22 cellular contexts compared by ENCODE assay signal in genomic region chr1:22096036-22096435, GRCh38. TPM values are rescaled to one million over a fixed set of nuclear protein-coding genes. Genes with fewer than 3 reads are reported as not detected.
"Had no signal": no experiment of that assay in that cellular context is flagged by ENCODE, and none has a peak within 500 bp of the region (broad histone marks: within the 10 kb centered on the region; RNA-seq: fewer than 3 reads in every experiment).

No MANE protein-coding gene starts in this region.

- H3K4me1 ChIP-seq: pancreas had no signal

- H3K27ac ChIP-seq: foreskin keratinocyte, neutrophil, pancreas, psoas muscle, upper lobe of right lung had no signal

- H3K4me3 ChIP-seq: lung, pancreas, psoas muscle, upper lobe of right lung had no signal

- ATAC-seq: activated CD8-positive, alpha-beta T cell treated with anti-CD3 and anti-CD28 coated beads, Interleukin-2, amount 10 ng/mL, durations not matched to agents 7 days and 5 days; activated naive CD4-positive, alpha-beta T cell treated with anti-CD3 and anti-CD28 coated beads, Interleukin-2, amount 50 U/mL, for 72 hours; activated T-helper 17 cell treated with anti-CD3 and anti-CD28 coated beads, Interleukin-2, amount 50 U/mL, for 72 hours; foreskin keratinocyte; naive thymus-derived CD8-positive, alpha-beta T cell; pancreas; right cardiac atrium; stimulated activated naive CD8-positive, alpha-beta T cell treated with anti-CD3 and anti-CD28 coated beads, Interleukin-15, Interleukin-2, amounts not matched to agents 100 U/mL and 50 U/mL, for 24 hours; upper lobe of right lung had no signal

- DNase-seq: activated CD4-positive, alpha-beta T cell treated with anti-CD3 and anti-CD28 coated beads for 1 hour; activated CD4-positive, alpha-beta T cell treated with anti-CD3 and anti-CD28 coated beads, Interleukin-2, amount 50 U/mL, for 1 hour; activated CD8-positive, alpha-beta T cell treated with anti-CD3 and anti-CD28 coated beads, Interleukin-2, amount 10 ng/mL, durations not matched to agents 7 days and 5 days; cerebellar nuclear complex; cortex of kidney; foreskin keratinocyte; kidney; naive thymus-derived CD8-positive, alpha-beta T cell; pancreas; psoas muscle; right cardiac atrium; stimulated activated CD4-positive, alpha-beta T cell treated with anti-CD3 and anti-CD28 coated beads, Interleukin-12 subunit alpha, Interleukin-12 subunit beta, amount 100 ng/mL, for 4 hours; stimulated activated CD4-positive, alpha-beta T cell treated with anti-CD3 and anti-CD28 coated beads, Interleukin-4, amount 100 ng/mL, for 4 hours; stimulated activated naive CD8-positive, alpha-beta T cell treated with anti-CD3 and anti-CD28 coated beads, Interleukin-15, Interleukin-2, amounts not matched to agents 100 U/mL and 50 U/mL, for 24 hours; upper lobe of right lung had no signal

- H3K27ac Mint-ChIP-seq: activated CD8-positive, alpha-beta T cell treated with anti-CD3 and anti-CD28 coated beads, Interleukin-2, amount 10 ng/mL, durations not matched to agents 7 days and 5 days; activated naive CD4-positive, alpha-beta T cell treated with anti-CD3 and anti-CD28 coated beads, Interleukin-2, amount 50 U/mL, for 72 hours; activated T-helper 17 cell treated with anti-CD3 and anti-CD28 coated beads, Interleukin-2, amount 50 U/mL, for 72 hours had no signal

- H3K9me3 ChIP-seq: neutrophil, pancreas, psoas muscle, upper lobe of right lung had no signal

- H3K27me3 ChIP-seq: foreskin keratinocyte, neutrophil, pancreas, upper lobe of right lung had no signal

- H3K9me3 Mint-ChIP-seq: activated naive CD4-positive, alpha-beta T cell treated with anti-CD3 and anti-CD28 coated beads, Interleukin-2, amount 50 U/mL, for 72 hours; activated T-helper 17 cell treated with anti-CD3 and anti-CD28 coated beads, Interleukin-2, amount 50 U/mL, for 72 hours; naive thymus-derived CD8-positive, alpha-beta T cell had no signal

- H3K27me3 Mint-ChIP-seq: activated T-helper 17 cell treated with anti-CD3 and anti-CD28 coated beads, Interleukin-2, amount 50 U/mL, for 72 hours; naive thymus-derived CD8-positive, alpha-beta T cell had no signal

- H3K4me3 Mint-ChIP-seq: activated CD8-positive, alpha-beta T cell treated with anti-CD3 and anti-CD28 coated beads, Interleukin-2, amount 10 ng/mL, durations not matched to agents 7 days and 5 days; activated T-helper 17 cell treated with anti-CD3 and anti-CD28 coated beads, Interleukin-2, amount 50 U/mL, for 72 hours; naive thymus-derived CD8-positive, alpha-beta T cell had no signal

RNA-seq across cellular contexts. Expression of gene WNT4, which starts 46.9 kb away (rescaled TPM):
- total RNA-seq: activated CD8-positive, alpha-beta T cell treated with anti-CD3 and anti-CD28 coated beads, Interleukin-2, amount 10 ng/mL, durations not matched to agents 7 days and 5 days; activated naive CD4-positive, alpha-beta T cell treated with anti-CD3 and anti-CD28 coated beads, Interleukin-2, amount 50 U/mL, for 72 hours; activated T-helper 17 cell treated with anti-CD3 and anti-CD28 coated beads, Interleukin-2, amount 50 U/mL, for 72 hours; epithelial cell of proximal tubule; naive thymus-derived CD8-positive, alpha-beta T cell; T-helper 2 cell treated with Interferon-gamma antibody and Interleukin-4, amounts not matched to agents 100 ng/mL and 5 ng/mL, for 36 hours had no signal
- polyA plus RNA-seq: fibroblast of lung; naive thymus-derived CD8-positive, alpha-beta T cell had no signal
